ENCODE assay signal across 2 cellular contexts in genomic region chr10:77971804-77972144, GRCh38.
TF ChIP-seq lines count a peak whose summit lies in the region.

No MANE protein-coding gene starts in this region.

TF ChIP-seq in SK-N-SH, 30 proteins besides CTCF, POLR2A, EP300 and RAD21 (continued from another document):
- no peak for TF ChIP-seq USF2 (IDR thresholded peaks at IDR 0.05; ENCODE audit: borderline replicate concordance, low read depth, low read length)

TF ChIP-seq in SK-N-SH treated with all-trans-retinoic acid at 6 μM for 48 hours, 23 proteins besides CTCF, POLR2A, EP300 and RAD21 (continued from another document):
- TF ChIP-seq, protein P1, sequence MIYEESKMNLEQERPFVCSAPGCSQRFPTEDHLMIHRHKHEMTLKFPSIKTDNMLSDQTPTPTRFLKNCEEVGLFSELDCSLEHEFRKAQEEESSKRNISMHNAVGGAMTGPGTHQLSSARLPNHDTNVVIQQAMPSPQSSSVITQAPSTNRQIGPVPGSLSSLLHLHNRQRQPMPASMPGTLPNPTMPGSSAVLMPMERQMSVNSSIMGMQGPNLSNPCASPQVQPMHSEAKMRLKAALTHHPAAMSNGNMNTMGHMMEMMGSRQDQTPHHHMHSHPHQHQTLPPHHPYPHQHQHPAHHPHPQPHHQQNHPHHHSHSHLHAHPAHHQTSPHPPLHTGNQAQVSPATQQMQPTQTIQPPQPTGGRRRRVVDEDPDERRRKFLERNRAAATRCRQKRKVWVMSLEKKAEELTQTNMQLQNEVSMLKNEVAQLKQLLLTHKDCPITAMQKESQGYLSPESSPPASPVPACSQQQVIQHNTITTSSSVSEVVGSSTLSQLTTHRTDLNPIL (CRISPR knock-in tag; IDR thresholded peaks at IDR 0.05; ENCODE audit: low read depth): no peak
- TF ChIP-seq ZC3H10 (CRISPR knock-in tag; IDR thresholded peaks at IDR 0.05): no peak
- TF ChIP-seq OSR1 (CRISPR knock-in tag; IDR thresholded peaks at IDR 0.05): no peak
- TF ChIP-seq ESRRG (CRISPR knock-in tag; IDR thresholded peaks at IDR 0.05): no peak
- TF ChIP-seq ZNF8 (CRISPR knock-in tag; IDR thresholded peaks at IDR 0.05): no peak
- no peak for TF ChIP-seq GLIS3 (CRISPR knock-in tag; IDR thresholded peaks at IDR 0.05)
- no peak for TF ChIP-seq TCF4 (CRISPR knock-in tag; IDR thresholded peaks at IDR 0.05; ENCODE audit: borderline replicate concordance)
- no peak for TF ChIP-seq BACH2 (CRISPR knock-in tag; IDR thresholded peaks at IDR 0.05; ENCODE audit: borderline replicate concordance)
- no peak for TF ChIP-seq ARNTL (CRISPR knock-in tag; IDR thresholded peaks at IDR 0.05; ENCODE audit: borderline replicate concordance, low read depth)
- no peak for TF ChIP-seq ZNF70 (CRISPR knock-in tag; IDR thresholded peaks at IDR 0.05)
- TF ChIP-seq POU6F1 (CRISPR knock-in tag; IDR thresholded peaks at IDR 0.05; ENCODE audit: borderline replicate concordance, low read depth): no peak
- TF ChIP-seq CSDC2 (CRISPR knock-in tag; IDR thresholded peaks at IDR 0.05): no peak
- no peak for TF ChIP-seq CSRNP3 (CRISPR knock-in tag; IDR thresholded peaks at IDR 0.05)
- TF ChIP-seq RARB (CRISPR knock-in tag; IDR thresholded peaks at IDR 0.05): no peak
- TF ChIP-seq PPARA (CRISPR knock-in tag; IDR thresholded peaks at IDR 0.05; ENCODE audit: borderline replicate concordance): no peak
TF ChIP-seq in SK-N-SH treated with all-trans-retinoic acid at 6 μM for 48 hours: peak in this region for 0.
